8 cellular contexts compared by ENCODE assay signal in the genomic region with DNA sequence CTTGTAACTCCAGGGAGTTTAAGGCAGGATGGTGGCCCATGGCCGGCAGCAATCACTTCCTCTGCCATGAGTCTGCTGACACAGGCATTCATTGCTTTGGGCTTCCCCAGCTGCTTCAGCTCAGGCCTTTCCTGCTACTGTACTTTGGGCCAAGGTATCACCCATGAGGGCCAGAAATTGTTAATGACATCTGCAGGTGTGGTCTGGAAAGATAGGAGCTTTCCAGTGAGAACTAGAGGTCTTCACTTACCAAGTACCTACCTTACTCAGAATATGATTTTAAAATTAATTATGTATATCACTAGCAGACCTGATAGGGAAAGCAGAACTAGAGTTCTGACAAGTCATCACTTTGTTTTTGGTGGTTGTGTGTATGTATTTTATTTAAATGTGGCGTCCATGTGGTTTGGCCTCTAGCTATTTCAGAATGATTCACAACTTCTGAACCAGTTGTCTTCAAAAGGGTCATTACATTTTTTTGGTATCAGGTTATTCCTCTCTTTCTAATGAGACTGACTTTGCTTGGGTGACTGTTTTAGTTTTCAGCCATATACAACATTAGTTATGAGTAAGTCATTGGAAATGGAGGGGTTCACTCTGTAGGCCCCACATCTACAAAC. TPM values are rescaled to one million over a fixed set of nuclear protein-coding genes. Genes with fewer than 3 reads are reported as not detected.
DNase-seq lines count a peak whose midpoint lies in the region; ATAC-seq and TF ChIP-seq lines count a peak whose summit lies in the region.

No MANE protein-coding gene starts in this region.

- H3K4me3 ChIP-seq in astrocyte of the spinal cord (ENCODE audit: low read depth, low read length): no peak overlapping the region

- ATAC-seq in GM18873 (IDR thresholded peaks at IDR 0.05; ENCODE audit: low FRiP score, unreplicated experiment) (peak; percentile 56), HG02970 (IDR thresholded peaks at IDR 0.05; ENCODE audit: low FRiP score, unreplicated experiment) (peak; percentile 45)

- in situ Hi-C loops in astrocyte of the spinal cord (cut with HindIII; ENCODE audit: low sequenced_read_pairs): no loop called here

- DNase-seq in astrocyte of the spinal cord (ENCODE audit: low read depth, low spot score) (peak; percentile 73), myocyte (ENCODE audit: low read depth) (peak; percentile 42), activated gamma-delta T cell (lab: John Stamatoyannopoulos, UW) (no peak), NCI-H774 (lab: John Stamatoyannopoulos, UW) (no peak), NCI-H2227 treated with DMSO at 0.1 percent for 48 hours (lab: John Stamatoyannopoulos, UW) (no peak)
- no peak for DNase-seq in activated CD4-positive, alpha-beta T cell treated with anti-CD3 and anti-CD28 coated beads for 4 hours

- no peak for TF ChIP-seq CTCF in astrocyte of the spinal cord (IDR thresholded peaks at IDR 0.05; ENCODE audit: low read depth, low read length)

RNA-seq across cellular contexts. Expression of gene RGL1, which starts 2.7 kb away (rescaled TPM):
- 5.4 and 6.3 TPM in 2 replicates for total RNA-seq in myocyte
- polyA plus RNA-seq in myocyte (2012): 6.1 TPM

Comparison
In these comparisons a context has a peak if more than half of its experiments do, and no peak if none do; other contexts are left out.
1. DNase-seq: peak in astrocyte of the spinal cord (single experiment) and myocyte (single experiment); none in activated gamma-delta T cell (single experiment), NCI-H774 (single experiment), NCI-H2227 treated with DMSO at 0.1 percent for 48 hours (single experiment) and activated CD4-positive, alpha-beta T cell treated with anti-CD3 and anti-CD28 coated beads for 4 hours (0 of 2).